9 cellular contexts compared by ENCODE assay signal in the genomic region with DNA sequence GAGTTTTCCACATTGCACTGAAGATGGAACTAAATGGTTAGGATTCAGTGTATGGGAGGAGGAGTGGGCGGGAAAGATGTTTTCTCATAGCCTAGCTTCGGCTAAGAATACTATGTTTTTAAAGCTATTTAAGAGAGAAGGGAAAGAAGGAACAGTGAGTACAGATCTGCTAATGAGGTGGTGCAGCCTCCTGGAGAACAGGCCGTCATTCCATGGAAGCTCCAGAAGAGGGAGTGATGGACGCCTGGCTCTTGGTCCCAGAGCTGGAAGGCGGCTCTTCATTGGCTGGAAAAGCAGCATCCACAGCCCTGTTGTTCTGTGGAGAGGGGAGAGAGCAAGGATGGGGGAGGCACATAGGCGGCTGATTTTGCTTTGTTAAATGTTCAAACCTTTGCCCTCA. TPM values are rescaled to one million over a fixed set of nuclear protein-coding genes. Genes with fewer than 3 reads are reported as not detected.
DNase-seq lines count a peak whose midpoint lies in the region; ATAC-seq, FAIRE-seq and TF ChIP-seq lines count a peak whose summit lies in the region.
"Had no signal": no experiment of that assay in that cellular context is flagged by ENCODE, and none has a peak within 500 bp of the region (broad histone marks: within the 10 kb centered on the region; RNA-seq: fewer than 3 reads in every experiment).

No MANE protein-coding gene starts in this region.

- no peaks in the 10 kb centered on the region for H3K9me3 ChIP-seq in PC-9 (ENCODE audit: insufficient read depth, low read depth)

- H4K20me1 ChIP-seq in PC-9 (ENCODE audit: insufficient read depth): no peaks in the 10 kb centered on the region

- CTCF ChIA-PET in PC-9 (lab: Charles Lee): interaction anchor here (0.7 kb wide), 1 partner anchor 58 kb away, joined by 3 read pairs; no protein-coding TSS in a partner anchor

- POLR2A ChIA-PET in PC-9 (lab: Charles Lee; ENCODE audit: unreplicated experiment): no interaction called here

- no peak for FAIRE-seq in urothelium cell line (lab: Jason Lieb, UNC)

- H3K4me3 ChIP-seq in PC-9: no peak overlapping the region

- no peaks in the 10 kb centered on the region for H3K36me3 ChIP-seq in PC-9 (ENCODE audit: low read depth)

- DNase-seq in DMS53 (lab: John Stamatoyannopoulos, UW) (peak; percentile 77), PC-9 (no peak), fibroblast of the conjunctiva (ENCODE audit: low read depth) (peak; percentile 6), myocyte (ENCODE audit: low read depth) (peak; percentile 51), urothelium cell line (ENCODE audit: low spot score) (no peak), AML-193 (lab: John Stamatoyannopoulos, UW) (no peak)

- ATAC-seq in HG03139 (IDR thresholded peaks at IDR 0.05; ENCODE audit: unreplicated experiment) (no peak), GM21390 (IDR thresholded peaks at IDR 0.05; ENCODE audit: unreplicated experiment) (no peak)

- no peaks in the 10 kb centered on the region for H3K79me2 ChIP-seq in PC-9 (ENCODE audit: low read depth)

- H2AFZ ChIP-seq in PC-9: no peak overlapping the region

- TF ChIP-seq CTCF in PC-9 (conservative IDR thresholded peaks at IDR 0.05): peak; percentile 58; the same call in 1 of the 2 replicates

- intact Hi-C loops in PC-9 (cut with micrococcal nuclease; ENCODE audit: unreplicated experiment): no loop called here

- H3K27me3 ChIP-seq in PC-9 (ENCODE audit: insufficient read depth, low read depth): no peaks in the 10 kb centered on the region; the same call in 1 of the 2 replicates

- no TSS peak for BruUV-seq in PC-9 (replicated peaks; lab: Mats Ljungman, UMichigan)

- H3K27ac ChIP-seq in PC-9: no peak overlapping the region

- no peaks in the 10 kb centered on the region for H3K9me2 ChIP-seq in PC-9 (ENCODE audit: insufficient read depth)

- H3K4me2 ChIP-seq in PC-9: no peak overlapping the region

- H3K4me1 ChIP-seq in PC-9 (replicated peaks; ENCODE audit: insufficient read depth): peaks cover 14% of the 10 kb centered on the region

- peaks cover 11% of the 10 kb centered on the region; the same call in 1 of the 2 replicates for H3F3A ChIP-seq in PC-9 (ENCODE audit: insufficient read depth, low read depth)

RNA-seq across cellular contexts. Expression of a gene that starts 6.9 kb away (rescaled TPM):
- total RNA-seq in PC-9 (2021) (not detected in 2 replicates), myocyte (not detected in 2 replicates)
- not detected for polyA plus RNA-seq in myocyte (2012)
- total RNA-seq: pulmonary artery endothelial cell had no signal

Comparison
In these comparisons a context has a peak if more than half of its experiments do, and no peak if none do; other contexts are left out.
1. DNase-seq: peak in DMS53 (single experiment), fibroblast of the conjunctiva (single experiment) and myocyte (single experiment); none in PC-9 (0 of 2), urothelium cell line (single experiment) and AML-193 (0 of 2).